Comparison of ENCODE assay signal across 19 cellular contexts in the genomic region with DNA sequence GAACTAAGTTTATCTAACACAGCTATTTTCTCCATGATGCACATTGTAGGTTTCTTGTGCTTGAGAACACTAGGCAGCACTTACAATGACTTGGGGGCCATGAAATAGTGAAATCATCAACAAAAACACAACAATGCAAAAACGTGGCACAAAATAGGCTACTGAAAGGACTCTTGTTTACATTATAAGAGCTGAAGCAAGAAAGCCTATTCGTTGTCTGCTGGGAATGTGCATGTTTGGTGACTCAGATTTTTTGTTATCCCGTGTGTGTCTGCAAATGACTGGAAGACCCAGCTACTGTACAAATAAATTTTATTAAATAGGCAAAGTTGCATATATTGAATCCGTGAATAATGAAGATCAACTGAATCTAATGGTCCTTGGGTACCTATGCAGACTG.
A peak's percentile ranks its signal among the peaks of the same experiment; 100 is the strongest.
DNase-seq lines count a peak whose midpoint lies in the region; FAIRE-seq and TF ChIP-seq lines count a peak whose summit lies in the region.
"Had no signal": no experiment of that assay in that cellular context is flagged by ENCODE, and none has a peak within 500 bp of the region (broad histone marks: within the 10 kb centered on the region; RNA-seq: fewer than 3 reads in every experiment).

No MANE protein-coding gene starts in this region.

- DNase-seq in ACHN (peak; percentile 28), H54 (ENCODE audit: insufficient read length, low spot score) (peak; percentile 5), astrocyte of the hippocampus (ENCODE audit: low read depth, low spot score) (peak; percentile 71), fibroblast of the aortic adventitia (ENCODE audit: low read depth) (peak; percentile 46), right atrium auricular region (ENCODE audit: low spot score) (no peak), nephron progenitor cell (no peak), HEK293T (ENCODE audit: extremely low spot score) (no peak), SJCRH30 (no peak)
- DNase-seq: activated CD8-positive, alpha-beta memory T cell treated with anti-CD3 and anti-CD28 coated beads, Interleukin-2, amount 10 ng/mL, durations not matched to agents 7 days and 5 days; activated naive CD4-positive, alpha-beta T cell treated with anti-CD3 and anti-CD28 coated beads, Interleukin-2, amount 50 U/mL, for 16 hours; DMS153; gastrocnemius medialis; immature natural killer cell; NCI-H1092; NCI-H2171 treated with DMSO at 0.1 percent for 48 hours; pancreas; WERI-Rb-1 had no signal

- no peak overlapping the region for H3K4me3 Mint-ChIP-seq in nephron progenitor cell
- H3K4me3 Mint-ChIP-seq: activated CD8-positive, alpha-beta memory T cell treated with anti-CD3 and anti-CD28 coated beads, Interleukin-2, amount 10 ng/mL, durations not matched to agents 7 days and 5 days; dendritic cell treated with granulocyte-macrophage colony-stimulating factor and Interleukin-4, amounts not matched to agents 40 ng/mL and 50 ng/mL, for 4 days; immature natural killer cell had no signal

- H3K27me3 ChIP-seq in right atrium auricular region (no peaks in the 10 kb centered on the region), SJCRH30 (no peaks in the 10 kb centered on the region)
- H3K27me3 ChIP-seq: gastrocnemius medialis, pancreas had no signal

- peak; percentile 20 for FAIRE-seq in H54 (lab: Jason Lieb, UNC)
- FAIRE-seq: pancreas had no signal

- H3K9me3 Mint-ChIP-seq in nephron progenitor cell: no peaks in the 10 kb centered on the region
- H3K9me3 Mint-ChIP-seq: dendritic cell treated with granulocyte-macrophage colony-stimulating factor and Interleukin-4, amounts not matched to agents 40 ng/mL and 50 ng/mL, for 4 days; immature natural killer cell had no signal

- H3K27ac ChIP-seq in right atrium auricular region (no peak overlapping the region), SJCRH30 (no peak overlapping the region)
- H3K27ac ChIP-seq: gastrocnemius medialis, pancreas, thoracic aorta, WERI-Rb-1 had no signal

- CTCF ChIA-PET in HEK293T (lab: Yijun Ruan, JAX): interaction anchor here (0.5 kb wide), 1 partner anchor 17 kb away, joined by 3 read pairs; no protein-coding TSS in a partner anchor

- peaks cover 45% of the 10 kb centered on the region for H3K36me3 Mint-ChIP-seq in nephron progenitor cell (ENCODE audit: low read depth)

- peaks cover 0 to 6% of the 10 kb centered on the region in 2 donors for H3K4me1 ChIP-seq in right atrium auricular region
- H3K4me1 ChIP-seq in SJCRH30: no peaks in the 10 kb centered on the region
- H3K4me1 ChIP-seq: pancreas had no signal

- H3K4me3 ChIP-seq in fibroblast of the aortic adventitia (ENCODE audit: low read depth, low read length) (no peak overlapping the region), right atrium auricular region (no peak overlapping the region), SJCRH30 (no peak overlapping the region)
- H3K4me3 ChIP-seq: gastrocnemius medialis, pancreas, thoracic aorta had no signal

- in situ Hi-C loops in ACHN (cut with HindIII; ENCODE audit: low pct_ligation_motif_present, low pct_unique_long_range_greater_than_20kb, low sequenced_read_pairs): no loop called here

- POLR2A ChIA-PET in HEK293T (lab: Yijun Ruan, JAX): no interaction called here

- H3K9me3 ChIP-seq in right atrium auricular region (no peaks in the 10 kb centered on the region), SJCRH30 (replicated peaks) (no peaks in the 10 kb centered on the region)
- H3K9me3 ChIP-seq: gastrocnemius medialis, pancreas, thoracic aorta had no signal

- H3K36me3 ChIP-seq in right atrium auricular region (no peaks in the 10 kb centered on the region), SJCRH30 (0 out of 2 replicates have a peak, but pooled peaks cover under 1% of the 10 kb centered on the region)
- H3K36me3 ChIP-seq: gastrocnemius medialis, pancreas, thoracic aorta had no signal

- no peak for TF ChIP-seq POLR2A in H54 (IDR thresholded peaks at IDR 0.05; ENCODE audit: low read depth, low read length)

- no peak for TF ChIP-seq CTCF in fibroblast of the aortic adventitia (IDR thresholded peaks at IDR 0.05; ENCODE audit: insufficient read depth, low read length)
- TF ChIP-seq CTCF in right atrium auricular region (IDR thresholded peaks at IDR 0.05): no peak
- no peak for TF ChIP-seq CTCF in nephron progenitor cell (IDR thresholded peaks at IDR 0.05)

- H3K27me3 Mint-ChIP-seq in nephron progenitor cell (ENCODE audit: low read depth, poor library complexity): no peaks in the 10 kb centered on the region
- H3K27me3 Mint-ChIP-seq: activated CD8-positive, alpha-beta memory T cell treated with anti-CD3 and anti-CD28 coated beads, Interleukin-2, amount 10 ng/mL, durations not matched to agents 7 days and 5 days; dendritic cell treated with granulocyte-macrophage colony-stimulating factor and Interleukin-4, amounts not matched to agents 40 ng/mL and 50 ng/mL, for 4 days had no signal

- H3K4me1 Mint-ChIP-seq in nephron progenitor cell: no peaks in the 10 kb centered on the region

- H3K27ac Mint-ChIP-seq in nephron progenitor cell: no peak overlapping the region
- H3K27ac Mint-ChIP-seq: activated CD8-positive, alpha-beta memory T cell treated with anti-CD3 and anti-CD28 coated beads, Interleukin-2, amount 10 ng/mL, durations not matched to agents 7 days and 5 days; dendritic cell treated with granulocyte-macrophage colony-stimulating factor and Interleukin-4, amounts not matched to agents 40 ng/mL and 50 ng/mL, for 4 days; immature natural killer cell had no signal

TF ChIP-seq in HEK293T, 16 proteins besides CTCF, POLR2A, EP300 and RAD21:
- no peak for TF ChIP-seq FOXM1 (IDR thresholded peaks at IDR 0.05; ENCODE audit: borderline replicate concordance)
- TF ChIP-seq, protein P1, sequence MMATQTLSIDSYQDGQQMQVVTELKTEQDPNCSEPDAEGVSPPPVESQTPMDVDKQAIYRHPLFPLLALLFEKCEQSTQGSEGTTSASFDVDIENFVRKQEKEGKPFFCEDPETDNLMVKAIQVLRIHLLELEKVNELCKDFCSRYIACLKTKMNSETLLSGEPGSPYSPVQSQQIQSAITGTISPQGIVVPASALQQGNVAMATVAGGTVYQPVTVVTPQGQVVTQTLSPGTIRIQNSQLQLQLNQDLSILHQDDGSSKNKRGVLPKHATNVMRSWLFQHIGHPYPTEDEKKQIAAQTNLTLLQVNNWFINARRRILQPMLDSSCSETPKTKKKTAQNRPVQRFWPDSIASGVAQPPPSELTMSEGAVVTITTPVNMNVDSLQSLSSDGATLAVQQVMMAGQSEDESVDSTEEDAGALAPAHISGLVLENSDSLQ (IDR thresholded peaks at IDR 0.05): no peak
- TF ChIP-seq LEF1 (IDR thresholded peaks at IDR 0.05; ENCODE audit: borderline replicate concordance): no peak
- TF ChIP-seq ARNT (IDR thresholded peaks at IDR 0.05): no peak
- TF ChIP-seq L3MBTL2 (conservative IDR thresholded peaks at IDR 0.05): no peak
- no peak for TF ChIP-seq BHLHE40 (IDR thresholded peaks at IDR 0.05; ENCODE audit: borderline replicate concordance)
- no peak for TF ChIP-seq CTBP1 (IDR thresholded peaks at IDR 0.05; ENCODE audit: borderline replicate concordance)

Comparison
In these comparisons a context has a peak if more than half of its experiments do, and no peak if none do; other contexts are left out.
1. DNase-seq: peak in ACHN (single experiment), H54 (single experiment), astrocyte of the hippocampus (single experiment) and fibroblast of the aortic adventitia (single experiment); none in right atrium auricular region (single experiment), nephron progenitor cell (single experiment), HEK293T (single experiment) and SJCRH30 (0 of 2).